21 cellular contexts compared by ENCODE assay signal in genomic region chr2:240230424-240230945, GRCh38.
DNase-seq lines count a peak whose midpoint lies in the region; ATAC-seq, FAIRE-seq and TF ChIP-seq lines count a peak whose summit lies in the region.
"Had no signal": no experiment of that assay in that cellular context is flagged by ENCODE, and none has a peak within 500 bp of the region (broad histone marks: within the 10 kb centered on the region; RNA-seq: fewer than 3 reads in every experiment).

No MANE protein-coding gene starts in this region.

- FAIRE-seq in GM12892 (lab: Jason Lieb, UNC), result no peak
- FAIRE-seq: TTC549 had no signal

- intact Hi-C loops in posterior vena cava (cut with DNase I) (loop anchor here in 1 of 2 donors (2.0 kb wide), 1 partner anchor 206 kb away; no protein-coding TSS in a partner anchor), Calu3 (cut with micrococcal nuclease; ENCODE audit: unreplicated experiment) (no loop called here)

- no peak for ATAC-seq in HG02571 (IDR thresholded peaks at IDR 0.05; ENCODE audit: unreplicated experiment)
- ATAC-seq: activated CD4-positive, CD25-positive, alpha-beta regulatory T cell treated with anti-CD3 and anti-CD28 coated beads, Interleukin-2, amount 50 U/mL, for 24 hours; activated CD8-positive, alpha-beta T cell treated with anti-CD3 and anti-CD28 coated beads, Interleukin-2, amount 10 ng/mL, durations not matched to agents 7 days and 5 days; activated T-helper 17 cell treated with anti-CD3 and anti-CD28 coated beads, Interleukin-2, amount 50 U/mL, for 72 hours; stimulated activated naive B cell treated with anti-CD40 and anti-IgM and Interleukin-4, amounts not matched to agents 10 μg/mL and 1 μg/mL and 100 μg/mL, for 72 hours had no signal

- peaks cover 18% of the 10 kb centered on the region for H3K27me3 Mint-ChIP-seq in Calu3 (ENCODE audit: unreplicated experiment)

- no peak for TF ChIP-seq POLR2A in GM12892 (IDR thresholded peaks at IDR 0.05; ENCODE audit: low read depth, low read length)

- peaks cover 18% of the 10 kb centered on the region for H3K4me1 Mint-ChIP-seq in Calu3 (ENCODE audit: low read depth, unreplicated experiment)
- H3K4me1 Mint-ChIP-seq: activated T-helper 17 cell treated with anti-CD3 and anti-CD28 coated beads, Interleukin-2, amount 50 U/mL, for 72 hours had no signal

- H3K27ac Mint-ChIP-seq in Calu3 (ENCODE audit: unreplicated experiment), result no peak overlapping the region
- H3K27ac Mint-ChIP-seq: activated CD8-positive, alpha-beta T cell treated with anti-CD3 and anti-CD28 coated beads, Interleukin-2, amount 10 ng/mL, durations not matched to agents 7 days and 5 days; activated T-helper 17 cell treated with anti-CD3 and anti-CD28 coated beads, Interleukin-2, amount 50 U/mL, for 72 hours; HFFc6; stimulated activated naive B cell treated with anti-CD40 and anti-IgM and Interleukin-4, amounts not matched to agents 10 μg/mL and 1 μg/mL and 100 μg/mL, for 72 hours had no signal

- TF ChIP-seq CTCF in Calu3 (IDR thresholded peaks at IDR 0.05; ENCODE audit: unreplicated experiment), result no peak

- BruUV-seq in Calu3 (replicated peaks; lab: Mats Ljungman, UMichigan), result no TSS peak

- H3K4me3 Mint-ChIP-seq in Calu3 (ENCODE audit: low read depth, unreplicated experiment), result no peak overlapping the region
- H3K4me3 Mint-ChIP-seq: activated CD8-positive, alpha-beta T cell treated with anti-CD3 and anti-CD28 coated beads, Interleukin-2, amount 10 ng/mL, durations not matched to agents 7 days and 5 days; activated T-helper 17 cell treated with anti-CD3 and anti-CD28 coated beads, Interleukin-2, amount 50 U/mL, for 72 hours; HFFc6; stimulated activated naive B cell treated with anti-CD40 and anti-IgM and Interleukin-4, amounts not matched to agents 10 μg/mL and 1 μg/mL and 100 μg/mL, for 72 hours had no signal

- peaks cover 4% of the 10 kb centered on the region for H3K9me3 Mint-ChIP-seq in Calu3 (ENCODE audit: low read depth, unreplicated experiment)

- CTCF ChIA-PET in Calu3 (lab: Charles Lee), result no interaction called here

- H3K36me3 Mint-ChIP-seq in Calu3 (ENCODE audit: insufficient read depth, unreplicated experiment), result peaks cover 12% of the 10 kb centered on the region

- peak; percentile 30 for DNase-seq in activated CD8-positive, alpha-beta memory T cell treated with anti-CD3 and anti-CD28 coated beads for 24 hours
- no peak for DNase-seq in activated CD8-positive, alpha-beta memory T cell treated with anti-CD3 and anti-CD28 coated beads, Interleukin-2, amount 50 U/mL, for 4 hours
- DNase-seq in GM12892 (ENCODE audit: insufficient read length), result peak; percentile 20
- peak; percentile 4 to 8 for DNase-seq in activated T-cell treated with anti-CD3 and anti-CD28 coated beads, Interleukin-2, amount 50 U/mL, for 48 hours
- peak; percentile 51 for DNase-seq in posterior vena cava (ENCODE audit: low spot score)
- DNase-seq in Calu3, result no peak
- no peak for DNase-seq in GDM1 (lab: John Stamatoyannopoulos, UW)
- DNase-seq: activated CD8-positive, alpha-beta T cell treated with anti-CD3 and anti-CD28 coated beads, Interleukin-2, amount 10 ng/mL, durations not matched to agents 7 days and 5 days; effector CD8-positive, alpha-beta T cell; GM23248; HFFc6; mesenchymal stem cell; NCI-H2081 treated with DMSO at 0.1 percent for 48 hours; occipital lobe; stimulated activated CD4-positive, alpha-beta T cell treated with anti-CD3 and anti-CD28 coated beads, Interleukin-4, amount 100 ng/mL, for 1 hour; stimulated activated naive B cell treated with anti-CD40 and anti-IgM and Interleukin-4, amounts not matched to agents 10 μg/mL and 1 μg/mL and 100 μg/mL, for 72 hours; T-helper 1 cell had no signal

Comparison
In these comparisons a context has a peak if more than half of its experiments do, and no peak if none do; other contexts are left out.
1. DNase-seq: peak in activated CD8-positive, alpha-beta memory T cell treated with anti-CD3 and anti-CD28 coated beads for 24 hours (single experiment), GM12892 (single experiment), activated T-cell treated with anti-CD3 and anti-CD28 coated beads, Interleukin-2, amount 50 U/mL, for 48 hours (2 of 2) and posterior vena cava (single experiment); none in activated CD8-positive, alpha-beta memory T cell treated with anti-CD3 and anti-CD28 coated beads, Interleukin-2, amount 50 U/mL, for 4 hours (single experiment), Calu3 (single experiment) and GDM1 (single experiment).